ENCODE assay signal across 12 cellular contexts in genomic region chr1:26125946-26126320, GRCh38. TPM values are rescaled to one million over a fixed set of nuclear protein-coding genes. Genes with fewer than 3 reads are reported as not detected.
DNase-seq lines count a peak whose midpoint lies in the region; ATAC-seq, FAIRE-seq and TF ChIP-seq lines count a peak whose summit lies in the region.
"Had no signal": no experiment of that assay in that cellular context is flagged by ENCODE, and none has a peak within 500 bp of the region (broad histone marks: within the 10 kb centered on the region; RNA-seq: fewer than 3 reads in every experiment).

No MANE protein-coding gene starts in this region.

- intact Hi-C loops in CD8-positive, alpha-beta T cell (cut with DNase I, micrococcal nuclease): loop anchor here (1.0 to 5.0 kb wide), 4 partner anchors 15 to 346 kb away; partner anchors contain the start of genes PDIK1L (in 2 of the 2) and HMGN2 (in 1 of the 2)
- intact Hi-C loops in K562 (cut with micrococcal nuclease): loop anchor here (1.0 to 2.0 kb wide), 2 partner anchors 15 to 17 kb away; partner anchors contain the start of gene PDIK1L
- intact Hi-C loops in sigmoid colon (cut with DNase I): no loop called here
- intact Hi-C loops in dorsolateral prefrontal cortex (cut with DNase I): no loop called here
- intact Hi-C loops in ascending aorta (cut with DNase I): no loop called here

- H3K27ac ChIP-seq in CD8-positive, alpha-beta T cell (ENCODE audit: low read depth, low read length): peak overlapping the region; percentile 16
- H3K27ac ChIP-seq in K562 (ENCODE audit: extremely low read depth, low read depth, low read length): peak overlapping the region; percentile 99
- peak overlapping the region in 3 of 4 donors; percentile 18 to 29 (median 26) for H3K27ac ChIP-seq in sigmoid colon
- H3K27ac ChIP-seq in dorsolateral prefrontal cortex: peak overlapping the region in 28 of 59 donors; percentile 5 to 72 (median 44)
- H3K27ac ChIP-seq in ascending aorta: no peak overlapping the region

- H3K4me3 ChIP-seq in CD8-positive, alpha-beta T cell (ENCODE audit: low read depth, low read length): no peak overlapping the region
- H3K4me3 ChIP-seq in NB4 (ENCODE audit: low read depth, low read length) (peak overlapping the region; percentile 47), K562 (no peak overlapping the region), sigmoid colon (no peak overlapping the region), dorsolateral prefrontal cortex (no peak overlapping the region), ascending aorta (no peak overlapping the region)
- H3K4me3 ChIP-seq: smooth muscle cell had no signal

- H3K4me2 ChIP-seq in K562 (ENCODE audit: insufficient read depth, low read length): peak overlapping the region; percentile 28; the same call in 1 of the 2 replicates
- H3K4me2 ChIP-seq: smooth muscle cell had no signal

- TF ChIP-seq RAD21 in K562 (CRISPR knock-in tag; conservative IDR thresholded peaks at IDR 0.05 in 1 of 2, IDR thresholded peaks at IDR 0.05 in 1 of 2): no peak; a peak in 1 of 4 replicates

- no peaks in the 10 kb centered on the region for H3K9me1 ChIP-seq in K562 (ENCODE audit: control insufficient read depth, insufficient read depth, low read length)

- in situ Hi-C loops in K562 (cut with MboI): no loop called here

- FAIRE-seq in K562 (lab: Jason Lieb, UNC): no peak
- FAIRE-seq: H1 had no signal

- ATAC-seq in CD8-positive, alpha-beta T cell: no peak
- no peak for ATAC-seq in K562

- H3K79me2 ChIP-seq in K562 (ENCODE audit: control insufficient read depth, insufficient read depth, low read length): peaks cover 64% of the 10 kb centered on the region

- H3K36me3 ChIP-seq in CD8-positive, alpha-beta T cell (ENCODE audit: insufficient read depth, low read length): no peaks in the 10 kb centered on the region
- H3K36me3 ChIP-seq in K562 (ENCODE audit: control insufficient read depth, insufficient read depth, low read length) (peaks cover 35% of the 10 kb centered on the region), sigmoid colon (no peaks in the 10 kb centered on the region), ascending aorta (no peaks in the 10 kb centered on the region)

- WGBS in K562 (ENCODE audit: insufficient coverage, low coverage, missing lambda C conversion rate): 0% methylated on average over 1 of the region's 1 CpG
- 6 to 23% methylated on average over 1 of the region's 1 CpG for WGBS in sigmoid colon, 2 donors

- no peak for TF ChIP-seq CTCF in CD8-positive, alpha-beta T cell (IDR thresholded peaks at IDR 0.05)
- no peak for TF ChIP-seq CTCF in NB4 (IDR thresholded peaks at IDR 0.05; ENCODE audit: low read depth, low read length)
- no peak for TF ChIP-seq CTCF in K562 (IDR thresholded peaks at IDR 0.05 in 2 of 3, conservative IDR thresholded peaks at IDR 0.05 in 1 of 3; ENCODE audit: insufficient read depth in 2 of 3, low read depth in 1 of 3, low read length in 3 of 3)
- TF ChIP-seq CTCF in sigmoid colon (IDR thresholded peaks at IDR 0.05): no peak
- TF ChIP-seq CTCF in dorsolateral prefrontal cortex (IDR thresholded peaks at IDR 0.05 in 54 of 56, conservative IDR thresholded peaks at IDR 0.05 in 2 of 56; ENCODE audit: low read depth in 1 of 56, partially characterized antibody in 56 of 56): no peak
- TF ChIP-seq CTCF in ascending aorta (IDR thresholded peaks at IDR 0.05): no peak

- H3K27ac Mint-ChIP-seq in CD8-positive, alpha-beta T cell: peak overlapping the region; percentile 88

- H3K27me3 Mint-ChIP-seq in CD8-positive, alpha-beta T cell (ENCODE audit: low read depth): no peaks in the 10 kb centered on the region

- no peaks in the 10 kb centered on the region for H4K20me1 ChIP-seq in K562 (replicated peaks; ENCODE audit: control insufficient read depth, insufficient read depth, low read length)

- POLR2A ChIA-PET in CD8-positive, alpha-beta T cell (lab: Charles Lee): interaction anchor here (0.8 to 2.8 kb wide), 10 partner anchors 11 to 307 kb away, joined by 3 to 19 read pairs (median 6); partner anchors contain the start of genes CEP85 and PDIK1L
- POLR2A ChIA-PET in K562 (lab: Yijun Ruan, JAX): interaction anchor here (0.7 to 13.3 kb wide), 23 partner anchors 8 to 346 kb away, joined by 3 to 237 read pairs (median 5); partner anchors contain the start of genes CEP85, HMGN2, PDIK1L and ZNF593

- H3K9me3 Mint-ChIP-seq in CD8-positive, alpha-beta T cell: no peaks in the 10 kb centered on the region

- TF ChIP-seq EP300 in K562 (IDR thresholded peaks at IDR 0.05; ENCODE audit: low read length): no peak
- TF ChIP-seq EP300 in sigmoid colon (IDR thresholded peaks at IDR 0.05): no peak

- H3K27me3 ChIP-seq in CD8-positive, alpha-beta T cell (ENCODE audit: insufficient read depth, low read length): no peaks in the 10 kb centered on the region
- H3K27me3 ChIP-seq in K562 (ENCODE audit: control insufficient read depth in 2 of 2, insufficient read depth in 2 of 2, low read length in 2 of 2) (no peaks in the 10 kb centered on the region), sigmoid colon (no peaks in the 10 kb centered on the region), dorsolateral prefrontal cortex (no peaks in the 10 kb centered on the region), ascending aorta (no peaks in the 10 kb centered on the region)

- H3K4me1 ChIP-seq in CD8-positive, alpha-beta T cell (ENCODE audit: insufficient read depth, low read length): peaks cover 26% of the 10 kb centered on the region
- peaks cover 34 to 82% of the 10 kb centered on the region in 2 experiments for H3K4me1 ChIP-seq in K562 (replicated peaks in 1 of 2; ENCODE audit: control insufficient read depth in 2 of 2, insufficient read depth in 2 of 2, low read length in 2 of 2)
- H3K4me1 ChIP-seq in sigmoid colon: peaks cover 0 to 36% (median 28%) of the 10 kb centered on the region in 4 donors
- H3K4me1 ChIP-seq in ascending aorta: no peaks in the 10 kb centered on the region

- CTCF ChIA-PET in CD8-positive, alpha-beta T cell (lab: Charles Lee): interaction anchor here (0.9 to 9.0 kb wide), 7 partner anchors 8 to 44 kb away, joined by 3 to 110 read pairs (median 6); partner anchors contain the start of genes PDIK1L and ZNF593
- CTCF ChIA-PET in K562 (lab: Yijun Ruan, JAX; ENCODE audit: low intra/inter-chr PET ratio): interaction anchor here (1.3 kb wide), 1 partner anchor 36 kb away, joined by 3 read pairs; no protein-coding TSS in a partner anchor

- no peaks in the 10 kb centered on the region for H3K9me3 ChIP-seq in CD8-positive, alpha-beta T cell (ENCODE audit: low read length)
- H3K9me3 ChIP-seq in K562 (replicated peaks; ENCODE audit: control insufficient read depth, insufficient read depth, low read depth, low read length): no peaks in the 10 kb centered on the region
- no peaks in the 10 kb centered on the region for H3K9me3 ChIP-seq in sigmoid colon
- H3K9me3 ChIP-seq in ascending aorta: no peaks in the 10 kb centered on the region

- BruUV-seq in K562 (replicated peaks; lab: Mats Ljungman, UMichigan): TSS peak; percentile 94

- no peak overlapping the region for H2AFZ ChIP-seq in K562 (ENCODE audit: low read depth, low read length)

- no peak for DNase-seq in CD8-positive, alpha-beta T cell
- DNase-seq in NB4 (ENCODE audit: low read depth) (no peak), K562 (ENCODE audit: extremely low read depth in 1 of 4, low spot score in 3 of 4) (no peak), sigmoid colon (no peak), SIG-M5 (lab: John Stamatoyannopoulos, UW) (no peak), dorsolateral prefrontal cortex (no peak), NCI-H510A (lab: John Stamatoyannopoulos, UW) (no peak), ascending aorta (ENCODE audit: low spot score in 2 of 2) (no peak)
- DNase-seq: Right ventricle myocardium superior had no signal

- H3K4me3 Mint-ChIP-seq in CD8-positive, alpha-beta T cell: peak overlapping the region; percentile 54

- TF ChIP-seq POLR2A in NB4 (IDR thresholded peaks at IDR 0.05; ENCODE audit: extremely low read depth, insufficient read length) (no peak), K562 (conservative IDR thresholded peaks at IDR 0.05) (no peak), sigmoid colon (IDR thresholded peaks at IDR 0.05) (no peak)

- peaks cover 40% of the 10 kb centered on the region for H3K4me1 Mint-ChIP-seq in CD8-positive, alpha-beta T cell (ENCODE audit: low read depth)

- H3K9ac ChIP-seq in K562 (ENCODE audit: insufficient read depth in 1 of 2, low read depth in 2 of 2, low read length in 2 of 2): peak overlapping the region in 1 of 2 experiments; percentile 97; a peak in 3 of 4 replicates

- H3K36me3 Mint-ChIP-seq in CD8-positive, alpha-beta T cell: peaks cover 19% of the 10 kb centered on the region

RNA-seq across cellular contexts. Expression of gene PDIK1L, which starts 14.3 kb away (rescaled TPM):
- total RNA-seq in CD8-positive, alpha-beta T cell: 10 to 100 TPM; 10.2 to 10.8 TPM
- total RNA-seq in K562 (2011; cell fraction: chromatin; rRNA removed; ENCODE audit: low replicate concordance): 13.8 and 29.1 TPM in 2 replicates
- 6.7 and 10.4 TPM in 2 replicates for total RNA-seq in K562 (2011; cell fraction: nucleolus; rRNA removed)
- 15.9 and 18.4 TPM in 2 replicates for total RNA-seq in K562 (2011; cell fraction: nucleoplasm; rRNA removed)
- 12.8 and 13.7 TPM in 2 replicates for total RNA-seq in K562 (2014; rRNA removed)
- 30.2 and 36.1 TPM in 2 replicates for total RNA-seq in K562 (2014; rRNA removed; fragmentation: Illumina TruSeq; extraction: Trizol)
- 21.6 and 23.3 TPM in 2 replicates for total RNA-seq in K562 (2015; rRNA removed; fragmentation: Illumina TruSeq; extraction: Trizol)
- 26.3 TPM in 2 replicates for total RNA-seq in K562 (2021)
- 23.8 and 24.5 TPM in 2 replicates for polyA plus RNA-seq in K562 (2011; rRNA removed)
- 3.7 and 9.8 TPM in 2 replicates for polyA plus RNA-seq in K562 (2011; cell fraction: cytosol; rRNA removed)
- 7.5 and 9.5 TPM in 2 replicates for polyA plus RNA-seq in K562 (2011; cell fraction: nucleus; rRNA removed)
- 13.0 and 15.6 TPM in 2 replicates for polyA plus RNA-seq in K562 (2012)
- 19.8 and 20.0 TPM in 2 replicates for polyA plus RNA-seq in K562 (2014; fragmentation: Illumina TruSeq; extraction: Trizol)
- polyA plus RNA-seq in K562 (2014; fragmentation: Nextera tagmentation; extraction: Ambion mirVana): 10 to 100 TPM; 14.7 to 21.5 TPM
- 13.6 and 13.9 TPM in 2 replicates for polyA plus RNA-seq in K562 (2014; rRNA removed)
- 49.3 and 52.4 TPM in 2 replicates for polyA minus RNA-seq in K562 (2011; rRNA and poly(A)+ RNA removed)
- 17.2 and 17.6 TPM in 2 replicates for polyA minus RNA-seq in K562 (2011; cell fraction: cytosol; rRNA and poly(A)+ RNA removed)
- polyA minus RNA-seq in K562 (2011; cell fraction: nucleus; rRNA and poly(A)+ RNA removed): 4.3 and 10.4 TPM in 2 replicates
- total RNA-seq in sigmoid colon: 10 to 100 TPM in 1 of 4 donors, 1 to 10 TPM in 3; 4.2 to 15.7 (median 6.6) TPM
- polyA plus RNA-seq in sigmoid colon: 1 to 10 TPM; 4.6 to 5.4 (median 5.0) TPM
- 10 to 100 TPM in 117 of 120 experiments, 1 to 10 TPM in 3; 6.9 to 24.8 (median 16.2) TPM for total RNA-seq in dorsolateral prefrontal cortex
- total RNA-seq in ascending aorta: 4.0 TPM

RNA-seq across cellular contexts. Expression of gene FAM110D, which starts 32.9 kb away (rescaled TPM):
- not detected for total RNA-seq in CD8-positive, alpha-beta T cell
- 0.92 and 1.5 TPM in 2 replicates for total RNA-seq in K562 (2011; cell fraction: chromatin; rRNA removed; ENCODE audit: low replicate concordance)
- 0.79 and 1.3 TPM in 2 replicates for total RNA-seq in K562 (2011; cell fraction: nucleolus; rRNA removed)
- total RNA-seq in K562 (2011; cell fraction: nucleoplasm; rRNA removed): 1.5 and 2.1 TPM in 2 replicates
- total RNA-seq in K562 (2014; rRNA removed) (0.64 and 0.69 TPM in 2 replicates), K562 (2014; rRNA removed; fragmentation: Illumina TruSeq; extraction: Trizol) (0.26 and 0.33 TPM in 2 replicates), K562 (2015; rRNA removed; fragmentation: Illumina TruSeq; extraction: Trizol) (0.29 and 0.34 TPM in 2 replicates), K562 (2021) (0.58 and 0.62 TPM in 2 replicates), sigmoid colon (1 to 10 TPM; 1.1 to 4.2 (median 2.2) TPM), dorsolateral prefrontal cortex (1 to 10 TPM in 98 of 120 experiments, under 1 TPM in 22; 0.59 to 5.5 (median 1.7) TPM), ascending aorta (60.0 TPM)
- polyA plus RNA-seq in K562 (2011; rRNA removed) (0.60 and 0.67 TPM in 2 replicates), K562 (2014; fragmentation: Illumina TruSeq; extraction: Trizol) (0.18 and 0.33 TPM in 2 replicates), K562 (2014; fragmentation: Nextera tagmentation; extraction: Ambion mirVana) (under 1 TPM; 0.04 to 0.11 TPM), K562 (2014; rRNA removed) (0.80 and 1.1 TPM in 2 replicates), sigmoid colon (1 to 10 TPM in 1 of 3 donors, under 1 TPM in 1, not detected in 1; 0.60 to 1.1 TPM)
- 0.54 and 0.63 TPM in 2 replicates for polyA plus RNA-seq in K562 (2011; cell fraction: cytosol; rRNA removed)
- polyA plus RNA-seq in K562 (2011; cell fraction: nucleus; rRNA removed): 0.76 and 1.1 TPM in 2 replicates
- polyA plus RNA-seq in K562 (2012): 0.53 and 0.86 TPM in 2 replicates
- 0.14 and 0.27 TPM in 2 replicates for polyA minus RNA-seq in K562 (2011; rRNA and poly(A)+ RNA removed)
- 0.55 TPM in 1 of 2 replicates, not detected in the other for polyA minus RNA-seq in K562 (2011; cell fraction: cytosol; rRNA and poly(A)+ RNA removed)
- polyA minus RNA-seq in K562 (2011; cell fraction: nucleus; rRNA and poly(A)+ RNA removed): 0.54 and 0.67 TPM in 2 replicates
- total RNA-seq: smooth muscle cell had no signal
- polyA plus RNA-seq: smooth muscle cell had no signal

RNA-seq across cellular contexts. Expression of gene C1orf232, which starts 42.8 kb away (rescaled TPM):
- total RNA-seq in CD8-positive, alpha-beta T cell: not detected
- total RNA-seq in K562 (2011; cell fraction: chromatin; rRNA removed; ENCODE audit: low replicate concordance): not detected in 2 replicates
- not detected in 2 replicates for total RNA-seq in K562 (2011; cell fraction: nucleolus; rRNA removed)
- not detected in 2 replicates for total RNA-seq in K562 (2011; cell fraction: nucleoplasm; rRNA removed)
- not detected in 2 replicates for total RNA-seq in K562 (2014; rRNA removed)
- not detected in 2 replicates for total RNA-seq in K562 (2014; rRNA removed; fragmentation: Illumina TruSeq; extraction: Trizol)
- total RNA-seq in K562 (2015; rRNA removed; fragmentation: Illumina TruSeq; extraction: Trizol): not detected in 2 replicates
- total RNA-seq in K562 (2021): not detected in 2 replicates
- not detected in 2 replicates for polyA plus RNA-seq in K562 (2011; rRNA removed)
- polyA plus RNA-seq in K562 (2011; cell fraction: cytosol; rRNA removed): not detected in 2 replicates
- not detected in 2 replicates for polyA plus RNA-seq in K562 (2011; cell fraction: nucleus; rRNA removed)
- polyA plus RNA-seq in K562 (2012): not detected in 2 replicates
- polyA plus RNA-seq in K562 (2014; fragmentation: Illumina TruSeq; extraction: Trizol): not detected in 2 replicates
- not detected for polyA plus RNA-seq in K562 (2014; fragmentation: Nextera tagmentation; extraction: Ambion mirVana)
- not detected in 2 replicates for polyA plus RNA-seq in K562 (2014; rRNA removed)
- polyA minus RNA-seq in K562 (2011; rRNA and poly(A)+ RNA removed): not detected in 2 replicates
- not detected in 2 replicates for polyA minus RNA-seq in K562 (2011; cell fraction: cytosol; rRNA and poly(A)+ RNA removed)
- not detected in 2 replicates for polyA minus RNA-seq in K562 (2011; cell fraction: nucleus; rRNA and poly(A)+ RNA removed)
- not detected for total RNA-seq in sigmoid colon
- polyA plus RNA-seq in sigmoid colon: not detected
- total RNA-seq in dorsolateral prefrontal cortex: not detected
- total RNA-seq in ascending aorta: not detected
- total RNA-seq: H1, Right ventricle myocardium superior, smooth muscle cell had no signal
- polyA plus RNA-seq: esophagus, H1, smooth muscle cell had no signal

RNA-seq across cellular contexts. Expression of gene ZNF593, which starts 43.8 kb away (rescaled TPM):
- total RNA-seq in CD8-positive, alpha-beta T cell: 1 to 10 TPM; 8.1 to 8.8 TPM
- total RNA-seq in K562 (2011; cell fraction: chromatin; rRNA removed; ENCODE audit: low replicate concordance): 12.7 and 40.0 TPM in 2 replicates
- total RNA-seq in K562 (2011; cell fraction: nucleolus; rRNA removed): 55.5 and 60.9 TPM in 2 replicates
- total RNA-seq in K562 (2011; cell fraction: nucleoplasm; rRNA removed): 22.8 and 27.3 TPM in 2 replicates
- total RNA-seq in K562 (2014; rRNA removed): 233 and 259 TPM in 2 replicates
- total RNA-seq in K562 (2014; rRNA removed; fragmentation: Illumina TruSeq; extraction: Trizol): 16.2 and 32.2 TPM in 2 replicates
- 66.3 and 76.7 TPM in 2 replicates for total RNA-seq in K562 (2015; rRNA removed; fragmentation: Illumina TruSeq; extraction: Trizol)
- 125 and 144 TPM in 2 replicates for total RNA-seq in K562 (2021)
- 48.2 and 51.6 TPM in 2 replicates for polyA plus RNA-seq in K562 (2011; rRNA removed)
- 107 and 284 TPM in 2 replicates for polyA plus RNA-seq in K562 (2011; cell fraction: cytosol; rRNA removed)
- polyA plus RNA-seq in K562 (2011; cell fraction: nucleus; rRNA removed): 48.1 and 66.6 TPM in 2 replicates
- polyA plus RNA-seq in K562 (2012): 81.5 and 109 TPM in 2 replicates
- polyA plus RNA-seq in K562 (2014; fragmentation: Illumina TruSeq; extraction: Trizol): 37.2 and 58.8 TPM in 2 replicates
- polyA plus RNA-seq in K562 (2014; fragmentation: Nextera tagmentation; extraction: Ambion mirVana): 10 to 100 TPM in 1 of 2 experiments, 1 to 10 TPM in 1; 9.8 to 27.1 TPM
- polyA plus RNA-seq in K562 (2014; rRNA removed): 313 and 334 TPM in 2 replicates
- polyA minus RNA-seq in K562 (2011; rRNA and poly(A)+ RNA removed): 6.5 and 11.3 TPM in 2 replicates
- polyA minus RNA-seq in K562 (2011; cell fraction: cytosol; rRNA and poly(A)+ RNA removed): 20.5 and 28.1 TPM in 2 replicates
- 27.1 and 36.7 TPM in 2 replicates for polyA minus RNA-seq in K562 (2011; cell fraction: nucleus; rRNA and poly(A)+ RNA removed)
- total RNA-seq in sigmoid colon: 10 to 100 TPM; 16.3 to 37.2 (median 32.1) TPM
- polyA plus RNA-seq in sigmoid colon: 100 to 1,000 TPM in 1 of 3 donors, 10 to 100 TPM in 2; 38.4 to 114 (median 61.3) TPM
- total RNA-seq in dorsolateral prefrontal cortex: 10 to 100 TPM; 10.6 to 30.1 (median 17.6) TPM
- total RNA-seq in ascending aorta: 90.0 TPM

RNA-seq across cellular contexts. Expression of gene ZNF593OS, which starts 45.7 kb away (rescaled TPM):
- not detected for total RNA-seq in CD8-positive, alpha-beta T cell
- not detected in 2 replicates for total RNA-seq in K562 (2011; cell fraction: chromatin; rRNA removed; ENCODE audit: low replicate concordance)
- total RNA-seq in K562 (2011; cell fraction: nucleolus; rRNA removed): 0.33 TPM in 1 of 2 replicates, not detected in the other
- not detected in 2 replicates for total RNA-seq in K562 (2011; cell fraction: nucleoplasm; rRNA removed)
- total RNA-seq in K562 (2014; rRNA removed) (not detected in 2 replicates), K562 (2014; rRNA removed; fragmentation: Illumina TruSeq; extraction: Trizol) (not detected in 2 replicates), K562 (2015; rRNA removed; fragmentation: Illumina TruSeq; extraction: Trizol) (not detected in 2 replicates), K562 (2021) (not detected in 2 replicates), sigmoid colon (not detected), dorsolateral prefrontal cortex (under 1 TPM in 2 of 120 experiments, not detected in 118; 0.27 to 0.36 TPM), ascending aorta (not detected)
- polyA plus RNA-seq in K562 (2011; rRNA removed) (not detected in 2 replicates), K562 (2014; fragmentation: Illumina TruSeq; extraction: Trizol) (not detected in 2 replicates), K562 (2014; fragmentation: Nextera tagmentation; extraction: Ambion mirVana) (under 1 TPM; 0.24 to 0.27 TPM), K562 (2014; rRNA removed) (not detected in 2 replicates), sigmoid colon (under 1 TPM in 1 of 3 donors, not detected in 2; 0.13 TPM)
- 0.04 TPM in 1 of 2 replicates, not detected in the other for polyA plus RNA-seq in K562 (2011; cell fraction: cytosol; rRNA removed)
- polyA plus RNA-seq in K562 (2011; cell fraction: nucleus; rRNA removed): not detected in 2 replicates
- polyA plus RNA-seq in K562 (2012): 1.5 and 1.6 TPM in 2 replicates
- polyA minus RNA-seq in K562 (2011; rRNA and poly(A)+ RNA removed): not detected in 2 replicates
- polyA minus RNA-seq in K562 (2011; cell fraction: cytosol; rRNA and poly(A)+ RNA removed): not detected in 2 replicates
- polyA minus RNA-seq in K562 (2011; cell fraction: nucleus; rRNA and poly(A)+ RNA removed): 0.67 TPM in 1 of 2 replicates, not detected in the other
- total RNA-seq: H1, Right ventricle myocardium superior, smooth muscle cell had no signal
- polyA plus RNA-seq: H1, smooth muscle cell had no signal

Comparison
In these comparisons a context has a peak if more than half of its experiments do, and no peak if none do; other contexts are left out.
1. H3K27ac ChIP-seq: peak in CD8-positive, alpha-beta T cell (single experiment), K562 (single experiment) and sigmoid colon (3 of 4); none in ascending aorta (0 of 2).
2. intact Hi-C loops: an anchor here in CD8-positive, alpha-beta T cell (1.0 to 5.0 kb wide) and K562 (1.0 to 2.0 kb wide); none called in sigmoid colon, dorsolateral prefrontal cortex and ascending aorta.